ENCODE assay signal across 21 cellular contexts in the genomic region with DNA sequence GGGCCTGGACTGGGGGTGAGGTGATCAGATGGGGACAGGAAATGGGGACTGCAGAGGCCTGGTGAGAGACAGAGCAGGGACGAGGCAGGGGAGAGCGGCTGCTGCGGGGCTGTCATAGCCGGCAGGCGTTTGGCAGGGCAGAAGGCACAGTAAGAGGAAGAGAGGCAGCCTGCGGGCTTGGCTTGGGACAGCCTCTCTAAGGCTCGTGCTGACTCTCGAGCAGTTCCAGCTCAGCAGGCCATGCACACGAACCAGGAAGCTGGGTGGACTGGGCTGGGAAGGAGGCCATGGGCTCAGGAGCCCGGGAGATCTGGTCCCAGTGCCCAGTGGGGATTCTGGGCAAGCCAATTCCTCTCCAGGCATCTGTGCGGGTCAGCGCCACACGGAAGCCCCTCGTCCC. TPM values are rescaled to one million over a fixed set of nuclear protein-coding genes. Genes with fewer than 3 reads are reported as not detected.
DNase-seq lines count a peak whose midpoint lies in the region; ATAC-seq and TF ChIP-seq lines count a peak whose summit lies in the region.
"Had no signal": no experiment of that assay in that cellular context is flagged by ENCODE, and none has a peak within 500 bp of the region (broad histone marks: within the 10 kb centered on the region; RNA-seq: fewer than 3 reads in every experiment).

No MANE protein-coding gene starts in this region.

- H3K4me2 ChIP-seq in GM23338 (no peak overlapping the region), fibroblast of lung (ENCODE audit: extremely low read depth, insufficient read depth, low read length) (no peak overlapping the region)

- no peak for TF ChIP-seq EP300 in gastroesophageal sphincter (IDR thresholded peaks at IDR 0.05)

- H4K20me1 ChIP-seq in GM23338 (replicated peaks; ENCODE audit: insufficient read depth) (no peaks in the 10 kb centered on the region), fibroblast of lung (ENCODE audit: control insufficient read depth, extremely low read depth, insufficient read depth, low read length) (no peaks in the 10 kb centered on the region)

- H3K4me1 Mint-ChIP-seq in GM23338, result peaks cover 27% of the 10 kb centered on the region
- peaks cover 46 to 54% (median 46%) of the 10 kb centered on the region in 3 donors for H3K4me1 Mint-ChIP-seq in naive B cell

- no peak overlapping the region for H3K4me3 Mint-ChIP-seq in GM23338
- peak overlapping the region in 1 of 8 donors; percentile 75 for H3K4me3 Mint-ChIP-seq in naive B cell
- H3K4me3 Mint-ChIP-seq: activated naive CD4-positive, alpha-beta T cell treated with anti-CD3 and anti-CD28 coated beads, Interleukin-2, amount 10 ng/mL, durations not matched to agents 7 days and 5 days; natural killer cell treated with Interleukin-12 subunit alpha and Interleukin-12 subunit beta and Interleukin-15 and Interleukin-18, amount 100 ng/mL, for 72 hours; T-cell had no signal

- 0 out of 2 replicates have a peak overlapping the region, but pooled peaks have one; percentile 14 for H3K27ac Mint-ChIP-seq in GM23338
- H3K27ac Mint-ChIP-seq in naive B cell, result peak overlapping the region in 5 of 6 donors; percentile 50 to 97 (median 93)
- H3K27ac Mint-ChIP-seq: activated naive CD4-positive, alpha-beta T cell treated with anti-CD3 and anti-CD28 coated beads, Interleukin-2, amount 10 ng/mL, durations not matched to agents 7 days and 5 days; natural killer cell treated with Interleukin-12 subunit alpha and Interleukin-12 subunit beta and Interleukin-15 and Interleukin-18, amount 100 ng/mL, for 72 hours; T-cell had no signal

- no peak for TF ChIP-seq CTCF in GM23338 (conservative IDR thresholded peaks at IDR 0.05; ENCODE audit: low read depth in 2 of 2)
- no peak for TF ChIP-seq CTCF in fibroblast of lung (conservative IDR thresholded peaks at IDR 0.05 in 1 of 2, IDR thresholded peaks at IDR 0.05 in 1 of 2; ENCODE audit: low read depth in 1 of 2, low read length in 2 of 2)
- TF ChIP-seq CTCF in body of pancreas (IDR thresholded peaks at IDR 0.05), result no peak
- TF ChIP-seq CTCF in gastroesophageal sphincter (IDR thresholded peaks at IDR 0.05), result no peak

- H3K27me3 Mint-ChIP-seq in GM23338 (ENCODE audit: insufficient read depth, low read depth, poor library complexity) (peaks cover 13% of the 10 kb centered on the region), naive B cell (peaks cover 0 to 4% (median 0%) of the 10 kb centered on the region in 3 donors)

- H2AFZ ChIP-seq in GM23338 (peak overlapping the region; percentile 63), fibroblast of lung (ENCODE audit: low read length) (peak overlapping the region; percentile 12)
- H2AFZ ChIP-seq: GM23248 had no signal

- H3K27me3 ChIP-seq in GM23338 (ENCODE audit: insufficient read depth) (no peaks in the 10 kb centered on the region), NT2/D1 (ENCODE audit: insufficient read depth, insufficient read length) (no peaks in the 10 kb centered on the region), fibroblast of lung (ENCODE audit: control insufficient read depth, insufficient read depth, low read length) (peaks cover 15% of the 10 kb centered on the region), body of pancreas (no peaks in the 10 kb centered on the region), gastroesophageal sphincter (peaks cover 79% of the 10 kb centered on the region)

- H3K9me3 Mint-ChIP-seq in GM23338, result no peaks in the 10 kb centered on the region
- no peaks in the 10 kb centered on the region for H3K9me3 Mint-ChIP-seq in naive B cell
- H3K9me3 Mint-ChIP-seq: activated naive CD4-positive, alpha-beta T cell treated with anti-CD3 and anti-CD28 coated beads, Interleukin-2, amount 10 ng/mL, durations not matched to agents 7 days and 5 days; natural killer cell treated with Interleukin-12 subunit alpha and Interleukin-12 subunit beta and Interleukin-15 and Interleukin-18, amount 100 ng/mL, for 72 hours; T-cell had no signal

- H3K36me3 ChIP-seq in GM23338 (ENCODE audit: insufficient read depth) (no peaks in the 10 kb centered on the region), NT2/D1 (ENCODE audit: insufficient read depth, insufficient read length, low read length) (no peaks in the 10 kb centered on the region), fibroblast of lung (ENCODE audit: control insufficient read depth, insufficient read depth, low read length) (no peaks in the 10 kb centered on the region), body of pancreas (replicated peaks in 1 of 2; ENCODE audit: insufficient read depth in 1 of 2, low read depth in 2 of 2) (no peaks in the 10 kb centered on the region), gastroesophageal sphincter (no peaks in the 10 kb centered on the region)
- H3K36me3 ChIP-seq: stomach, WERI-Rb-1 had no signal

- H3K36me3 Mint-ChIP-seq in GM23338 (ENCODE audit: low read depth) (no peaks in the 10 kb centered on the region), naive B cell (no peaks in the 10 kb centered on the region)
- H3K36me3 Mint-ChIP-seq: activated naive CD4-positive, alpha-beta T cell treated with anti-CD3 and anti-CD28 coated beads, Interleukin-2, amount 10 ng/mL, durations not matched to agents 7 days and 5 days; natural killer cell treated with Interleukin-12 subunit alpha and Interleukin-12 subunit beta and Interleukin-15 and Interleukin-18, amount 100 ng/mL, for 72 hours; T-cell had no signal

- TF ChIP-seq POLR2A in body of pancreas (IDR thresholded peaks at IDR 0.05), result no peak
- no peak for TF ChIP-seq POLR2A in gastroesophageal sphincter (IDR thresholded peaks at IDR 0.05)

- no peaks in the 10 kb centered on the region for H3K9me2 ChIP-seq in GM23338 (ENCODE audit: insufficient read depth)

- H3K9ac ChIP-seq in NT2/D1 (ENCODE audit: insufficient read length, low read depth) (peak overlapping the region; percentile 61), fibroblast of lung (ENCODE audit: insufficient read depth, low read length) (no peak overlapping the region)
- H3K9ac ChIP-seq: GM23248 had no signal

- peak; percentile 52 for ATAC-seq in GM23338
- no peak for ATAC-seq in naive B cell (ENCODE audit: low read depth in 2 of 2)
- ATAC-seq in body of pancreas, result no peak
- ATAC-seq in GM18867 (IDR thresholded peaks at IDR 0.05; ENCODE audit: unreplicated experiment), result no peak
- ATAC-seq in gastroesophageal sphincter, result no peak
- ATAC-seq: natural killer cell treated with Interleukin-12 subunit alpha and Interleukin-12 subunit beta and Interleukin-15 and Interleukin-18, amount 100 ng/mL, for 72 hours; T-cell had no signal

- H3K4me1 ChIP-seq in GM23338 (ENCODE audit: insufficient read depth) (peaks cover 12% of the 10 kb centered on the region), NT2/D1 (ENCODE audit: insufficient read depth, insufficient read length) (peaks cover 7% of the 10 kb centered on the region), fibroblast of lung (ENCODE audit: control insufficient read depth, extremely low read depth, insufficient read depth, low read length) (peaks cover 5% of the 10 kb centered on the region), body of pancreas (peaks cover 3% of the 10 kb centered on the region), gastroesophageal sphincter (no peaks in the 10 kb centered on the region)

- H3F3A ChIP-seq in GM23338 (replicated peaks; ENCODE audit: low read depth), result 0 out of 2 replicates have a peak, but pooled peaks cover 3% of the 10 kb centered on the region

- H3K79me2 ChIP-seq in GM23338 (replicated peaks; ENCODE audit: insufficient read depth) (no peaks in the 10 kb centered on the region), fibroblast of lung (ENCODE audit: control insufficient read depth, insufficient read depth, low read length) (no peaks in the 10 kb centered on the region)

- no peaks in the 10 kb centered on the region for H3K9me3 ChIP-seq in NT2/D1 (ENCODE audit: insufficient read depth, low read length)
- no peaks in the 10 kb centered on the region for H3K9me3 ChIP-seq in fibroblast of lung (ENCODE audit: control insufficient read depth, insufficient read depth, low read depth, low read length)
- no peaks in the 10 kb centered on the region for H3K9me3 ChIP-seq in body of pancreas
- H3K9me3 ChIP-seq in gastroesophageal sphincter, result no peaks in the 10 kb centered on the region
- H3K9me3 ChIP-seq: stomach had no signal

- intact Hi-C loops in body of pancreas (cut with DNase I), result loop anchor here (5.0 kb wide), 2 partner anchors 224 to 314 kb away; a partner anchor contains a TSS

- 62 to 63% methylated on average over 12 to 13 of the region's 14 CpGs for WGBS in body of pancreas, 2 donors
- 37 to 40% methylated on average over 1 to 6 of the region's 14 CpGs for WGBS in gastroesophageal sphincter (ENCODE audit: low coverage in 1 of 2), 2 donors

- H3K4me3 ChIP-seq in GM23338 (no peak overlapping the region), NT2/D1 (ENCODE audit: insufficient read length, low read depth) (no peak overlapping the region), fibroblast of lung (replicated peaks in 1 of 4; ENCODE audit: control extremely low read depth in 1 of 4, insufficient read depth in 1 of 4, low read depth in 3 of 4, low read length in 4 of 4) (no peak overlapping the region), body of pancreas (no peak overlapping the region), gastroesophageal sphincter (no peak overlapping the region)
- H3K4me3 ChIP-seq: GM23248, skin epidermis, stomach had no signal

- no peak overlapping the region for H3K27ac ChIP-seq in GM23338 (ENCODE audit: low read depth)
- H3K27ac ChIP-seq in fibroblast of lung (ENCODE audit: insufficient read depth, low read length), result no peak overlapping the region
- H3K27ac ChIP-seq in body of pancreas, result no peak overlapping the region
- no peak overlapping the region for H3K27ac ChIP-seq in gastroesophageal sphincter
- H3K27ac ChIP-seq: GM23248, stomach, WERI-Rb-1 had no signal

- DNase-seq in GM23338 (ENCODE audit: low spot score) (no peak), NT2/D1 (ENCODE audit: low read depth, low spot score) (no peak), fibroblast of lung (ENCODE audit: low read depth in 2 of 2) (no peak), naive B cell (no peak), NCI-H2196 (lab: John Stamatoyannopoulos, UW; ENCODE audit: unreplicated experiment) (no peak), body of pancreas (no peak)
- DNase-seq: activated CD4-positive, alpha-beta T cell treated with anti-CD3 and anti-CD28 coated beads, Interleukin-2, amount 50 U/mL, for 48 hours; activated naive CD4-positive, alpha-beta T cell treated with anti-CD3 and anti-CD28 coated beads, Interleukin-2, amount 10 ng/mL, durations not matched to agents 7 days and 5 days; anterior cingulate cortex; COR-L47; effector CD8-positive, alpha-beta T cell; GM23248; NCI-H146; NCI-H446 treated with DMSO at 0.1 percent for 48 hours; stomach; T-cell; WERI-Rb-1 had no signal

RNA-seq across cellular contexts. Expression of a gene that starts 19.6 kb away (rescaled TPM):
- total RNA-seq in GM23338 (2014; rRNA removed; shearing (Covaris generic)), result 360 and 381 TPM in 2 replicates
- polyA plus RNA-seq in GM23338 (2016; fragmentation: Nextera tagmentation; extraction: Ambion mirVana), result 148 and 149 TPM in 2 replicates
- 306 and 407 TPM in 2 replicates for total RNA-seq in fibroblast of lung
- 267 and 318 TPM in 2 replicates for polyA plus RNA-seq in fibroblast of lung
- polyA plus RNA-seq in fibroblast of lung (2012), result 165 and 195 TPM in 2 replicates
- 371 and 415 TPM in 2 replicates for polyA minus RNA-seq in fibroblast of lung (ENCODE audit: low replicate concordance)
- 100 to 1,000 TPM; 142 to 185 (median 168) TPM for polyA plus RNA-seq in naive B cell (ENCODE audit: low read depth in 6 of 6)
- total RNA-seq in body of pancreas, result 100 to 1,000 TPM; 136 to 177 TPM
- 100 to 1,000 TPM; 244 to 309 (median 271) TPM for total RNA-seq in gastroesophageal sphincter

RNA-seq across cellular contexts. Expression of a gene that starts 41.8 kb away (rescaled TPM):
- 38.3 and 47.5 TPM in 2 replicates for total RNA-seq in GM23338 (2014; rRNA removed; shearing (Covaris generic))
- polyA plus RNA-seq in GM23338 (2016; fragmentation: Nextera tagmentation; extraction: Ambion mirVana), result 11.5 and 12.7 TPM in 2 replicates
- total RNA-seq in fibroblast of lung, result 3.3 and 8.7 TPM in 2 replicates
- polyA plus RNA-seq in fibroblast of lung, result 3.8 and 8.8 TPM in 2 replicates
- 5.1 and 9.6 TPM in 2 replicates for polyA plus RNA-seq in fibroblast of lung (2012)
- 13.7 and 28.1 TPM in 2 replicates for polyA minus RNA-seq in fibroblast of lung (ENCODE audit: low replicate concordance)
- 1 to 10 TPM; 2.0 to 6.3 (median 3.2) TPM for polyA plus RNA-seq in naive B cell (ENCODE audit: low read depth in 6 of 6)
- total RNA-seq in body of pancreas, result 1 to 10 TPM; 2.0 to 4.9 TPM
- total RNA-seq in gastroesophageal sphincter, result 1 to 10 TPM; 3.1 to 7.3 (median 4.6) TPM
